ENCODE assay signal across 9 cellular contexts in the genomic region with DNA sequence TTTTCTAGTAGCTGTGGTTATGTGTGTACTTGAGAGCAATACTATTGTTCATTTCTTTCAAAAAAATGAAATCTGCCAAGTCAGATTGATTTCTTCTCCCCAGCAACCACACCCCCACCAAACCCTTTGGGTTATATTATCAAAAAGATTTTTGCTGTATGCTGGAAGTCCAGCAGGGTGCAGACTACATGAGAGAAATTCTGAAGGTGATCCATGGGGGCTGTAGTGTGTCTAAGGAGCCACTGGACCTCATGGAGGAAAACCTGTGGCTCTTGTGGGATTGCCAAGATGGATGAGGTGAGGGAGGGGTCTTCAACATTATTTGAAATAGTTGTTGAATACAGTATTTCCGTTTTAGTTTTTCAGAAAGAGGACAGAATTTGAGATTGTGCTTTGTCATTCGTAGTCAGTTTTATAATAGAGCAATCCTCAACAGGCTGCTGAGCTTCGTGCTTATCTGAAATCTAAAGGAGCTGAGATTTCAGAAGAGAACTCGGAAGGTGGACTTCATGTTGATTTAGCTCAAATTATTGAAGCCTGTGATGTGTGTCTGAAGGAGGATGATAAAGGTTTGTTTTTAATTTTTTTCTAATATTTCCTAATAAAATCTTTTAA. TPM values are rescaled to one million over a fixed set of nuclear protein-coding genes. Genes with fewer than 3 reads are reported as not detected.
DNase-seq lines count a peak whose midpoint lies in the region; ATAC-seq, FAIRE-seq and TF ChIP-seq lines count a peak whose summit lies in the region.
"Had no signal": no experiment of that assay in that cellular context is flagged by ENCODE, and none has a peak within 500 bp of the region (broad histone marks: within the 10 kb centered on the region; RNA-seq: fewer than 3 reads in every experiment).

No MANE protein-coding gene starts in this region.

- peak overlapping the region; percentile 85 for H3K4me2 ChIP-seq in hepatocyte

- H3K4me3 ChIP-seq in hepatocyte (no peak overlapping the region), mucosa of descending colon (no peak overlapping the region)
- H3K4me3 ChIP-seq: tibial nerve had no signal

- WGBS in hepatocyte (ENCODE audit: low lambda C conversion rate, missing lambda C conversion rate), result 75% methylated on average over 4 of the region's 4 CpGs

- peaks cover 34% of the 10 kb centered on the region for H3K4me1 Mint-ChIP-seq in T-helper 1 cell treated with Interleukin-12 subunit alpha and Interleukin-12 subunit beta and Interleukin-4 antibody, amounts not matched to agents 30 μg/mL and 1 μg/mL, for 36 hours (ENCODE audit: low read depth)

- peak overlapping the region; percentile 64 for H3K27ac Mint-ChIP-seq in T-helper 1 cell treated with Interleukin-12 subunit alpha and Interleukin-12 subunit beta and Interleukin-4 antibody, amounts not matched to agents 30 μg/mL and 1 μg/mL, for 36 hours

- peaks cover 39% of the 10 kb centered on the region for H4K20me1 ChIP-seq in hepatocyte (ENCODE audit: insufficient read depth, poor library complexity, severe bottlenecking)

- ATAC-seq in HG03097 (IDR thresholded peaks at IDR 0.05; ENCODE audit: low FRiP score, unreplicated experiment) (no peak), GM19452 (IDR thresholded peaks at IDR 0.05; ENCODE audit: unreplicated experiment) (no peak), mucosa of descending colon (no peak)

- H3K4me1 ChIP-seq in hepatocyte (ENCODE audit: insufficient read depth), result peaks cover 18% of the 10 kb centered on the region
- peaks cover 9% of the 10 kb centered on the region for H3K4me1 ChIP-seq in mucosa of descending colon (ENCODE audit: low read depth)

- H3K36me3 ChIP-seq in hepatocyte (replicated peaks; ENCODE audit: insufficient read depth, low read depth), result no peaks in the 10 kb centered on the region
- H3K36me3 ChIP-seq in mucosa of descending colon (ENCODE audit: low read depth), result peaks cover 10% of the 10 kb centered on the region

- DNase-seq in CD1c-positive myeloid dendritic cell (ENCODE audit: extremely low spot score) (peak; percentile 23), H54 (ENCODE audit: insufficient read length, low spot score) (peak; percentile 23), hepatocyte (ENCODE audit: low spot score) (no peak), nucleus accumbens (lab: John Stamatoyannopoulos, UW) (no peak), mucosa of descending colon (no peak)

- H3K27me3 ChIP-seq in hepatocyte, result no peaks in the 10 kb centered on the region
- H3K27me3 ChIP-seq: tibial nerve had no signal

- FAIRE-seq in H54 (lab: Jason Lieb, UNC), result no peak

- intact Hi-C loops in mucosa of descending colon (cut with DNase I, micrococcal nuclease), result no loop called here

- no peaks in the 10 kb centered on the region for H3K9me3 Mint-ChIP-seq in T-helper 1 cell treated with Interleukin-12 subunit alpha and Interleukin-12 subunit beta and Interleukin-4 antibody, amounts not matched to agents 30 μg/mL and 1 μg/mL, for 36 hours

- peaks cover 35% of the 10 kb centered on the region for H3K36me3 Mint-ChIP-seq in T-helper 1 cell treated with Interleukin-12 subunit alpha and Interleukin-12 subunit beta and Interleukin-4 antibody, amounts not matched to agents 30 μg/mL and 1 μg/mL, for 36 hours (ENCODE audit: low read depth)

- peaks cover 59% of the 10 kb centered on the region for H3K79me2 ChIP-seq in hepatocyte

- no peak overlapping the region for H2AFZ ChIP-seq in hepatocyte

- peak; percentile 26 for TF ChIP-seq CTCF in hepatocyte (IDR thresholded peaks at IDR 0.05; ENCODE audit: poor library complexity)
- no peak for TF ChIP-seq CTCF in mucosa of descending colon (IDR thresholded peaks at IDR 0.05)

- no peaks in the 10 kb centered on the region for H3K27me3 Mint-ChIP-seq in T-helper 1 cell treated with Interleukin-12 subunit alpha and Interleukin-12 subunit beta and Interleukin-4 antibody, amounts not matched to agents 30 μg/mL and 1 μg/mL, for 36 hours (ENCODE audit: low read depth)

- no peaks in the 10 kb centered on the region for H3K9me2 ChIP-seq in hepatocyte (replicated peaks; ENCODE audit: insufficient read depth)

- H3K4me3 Mint-ChIP-seq in T-helper 1 cell treated with Interleukin-12 subunit alpha and Interleukin-12 subunit beta and Interleukin-4 antibody, amounts not matched to agents 30 μg/mL and 1 μg/mL, for 36 hours, result peak overlapping the region; percentile 99

- H3K27ac ChIP-seq in hepatocyte, result no peak overlapping the region
- H3K27ac ChIP-seq: tibial nerve had no signal

- no peaks in the 10 kb centered on the region for H3K9me3 ChIP-seq in hepatocyte (ENCODE audit: low read depth)
- H3K9me3 ChIP-seq in mucosa of descending colon, result no peaks in the 10 kb centered on the region
- H3K9me3 ChIP-seq: tibial nerve had no signal

- TF ChIP-seq POLR2A in H54 (IDR thresholded peaks at IDR 0.05; ENCODE audit: low read depth, low read length), result no peak

RNA-seq across cellular contexts. Expression of a gene that starts 3.1 kb away (rescaled TPM):
- 508 and 516 TPM in 2 replicates for total RNA-seq in hepatocyte
- polyA plus RNA-seq in hepatocyte, result 231 and 261 TPM in 2 replicates
- total RNA-seq in mucosa of descending colon, result 100 to 1,000 TPM; 132 to 167 (median 162) TPM

Comparison
In these comparisons a context has a peak if more than half of its experiments do, and no peak if none do; other contexts are left out.
1. DNase-seq: peak in CD1c-positive myeloid dendritic cell (single experiment) and H54 (single experiment); none in hepatocyte (single experiment), nucleus accumbens (0 of 56) and mucosa of descending colon (0 of 3).